Comparison of ENCODE assay signal across 23 cellular contexts in the genomic region with DNA sequence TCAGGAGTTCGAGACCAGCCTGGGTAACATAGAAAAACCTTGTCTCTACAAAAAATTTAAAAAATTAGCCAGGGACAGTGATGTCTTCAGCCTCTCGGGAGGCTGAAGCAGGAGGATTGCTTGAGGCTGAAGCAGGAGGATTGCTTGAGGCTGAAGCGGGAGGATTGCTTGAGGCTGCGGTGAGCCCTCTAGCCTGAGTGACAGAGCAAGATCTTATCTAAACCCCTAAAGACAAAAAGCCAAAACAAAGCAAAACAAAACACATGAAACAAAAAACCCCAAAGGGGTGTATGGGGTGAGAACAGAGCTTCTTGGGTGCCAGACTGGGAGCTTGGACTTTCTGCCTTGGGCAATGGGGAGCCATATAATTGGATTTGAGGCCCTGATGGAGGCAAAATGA. TPM values are rescaled to one million over a fixed set of nuclear protein-coding genes. Genes with fewer than 3 reads are reported as not detected.
A peak's percentile ranks its signal among the peaks of the same experiment; 100 is the strongest.
DNase-seq lines count a peak whose midpoint lies in the region; ATAC-seq and TF ChIP-seq lines count a peak whose summit lies in the region.
"Had no signal": no experiment of that assay in that cellular context is flagged by ENCODE, and none has a peak within 500 bp of the region (broad histone marks: within the 10 kb centered on the region; RNA-seq: fewer than 3 reads in every experiment).

No MANE protein-coding gene starts in this region.

- H3K9me3 Mint-ChIP-seq in activated T-helper 1 cell treated with anti-CD3 and anti-CD28 coated beads, Interleukin-12 subunit alpha, Interleukin-12 subunit beta, Interleukin-2, Interleukin-4 antibody, amounts not matched to agents 30 ng/mL and 10 ng/mL and 1 ng/mL, durations not matched to agents 14 hours and 24 hours and 36 hours, result no peaks in the 10 kb centered on the region
- H3K9me3 Mint-ChIP-seq in stimulated activated effector memory CD8-positive, alpha-beta T cell treated with anti-CD3 and anti-CD28 coated beads, Interleukin-12 subunit alpha, Interleukin-12 subunit beta, amount 100 ng/mL, for 72 hours, result no peaks in the 10 kb centered on the region
- no peaks in the 10 kb centered on the region for H3K9me3 Mint-ChIP-seq in endodermal cell
- H3K9me3 Mint-ChIP-seq: H9, T-cell had no signal

- intact Hi-C loops in activated T-helper 1 cell treated with anti-CD3 and anti-CD28 coated beads, Interleukin-12 subunit alpha, Interleukin-12 subunit beta, Interleukin-2, Interleukin-4 antibody, amounts not matched to agents 30 ng/mL and 10 ng/mL and 1 ng/mL, durations not matched to agents 14 hours and 24 hours and 36 hours (cut with micrococcal nuclease), result no loop called here

- no peaks in the 10 kb centered on the region for H3K36me3 Mint-ChIP-seq in activated T-helper 1 cell treated with anti-CD3 and anti-CD28 coated beads, Interleukin-12 subunit alpha, Interleukin-12 subunit beta, Interleukin-2, Interleukin-4 antibody, amounts not matched to agents 30 ng/mL and 10 ng/mL and 1 ng/mL, durations not matched to agents 14 hours and 24 hours and 36 hours (ENCODE audit: low read depth)
- H3K36me3 Mint-ChIP-seq in stimulated activated effector memory CD8-positive, alpha-beta T cell treated with anti-CD3 and anti-CD28 coated beads, Interleukin-12 subunit alpha, Interleukin-12 subunit beta, amount 100 ng/mL, for 72 hours, result no peaks in the 10 kb centered on the region
- H3K36me3 Mint-ChIP-seq in endodermal cell (ENCODE audit: low read depth), result no peaks in the 10 kb centered on the region
- H3K36me3 Mint-ChIP-seq: T-cell had no signal

- no peaks in the 10 kb centered on the region for H3K27me3 ChIP-seq in endodermal cell (ENCODE audit: control insufficient read depth, insufficient read depth, low read length, poor library complexity, severe bottlenecking)
- H3K27me3 ChIP-seq: testis had no signal

- DNase-seq in activated gamma-delta T cell treated with Interleukin-2 at 50 U/mL for 16 hours (peak; percentile 7), activated gamma-delta T cell (lab: John Stamatoyannopoulos, UW) (no peak), MV-4-11 (lab: John Stamatoyannopoulos, UW) (peak; percentile 72), iPS-NIHi11 (ENCODE audit: low spot score) (no peak), NCI-H1930 (lab: John Stamatoyannopoulos, UW) (no peak), endodermal cell (no peak)
- peak; percentile 3 for DNase-seq in activated T-helper 1 cell treated with anti-CD3 and anti-CD28 coated beads, Interleukin-12 subunit alpha, Interleukin-12 subunit beta, Interleukin-2, Interleukin-4 antibody, amounts not matched to agents 30 ng/mL and 10 ng/mL and 1 ng/mL, durations not matched to agents 14 hours and 24 hours and 36 hours (ENCODE audit: low spot score)
- no peak for DNase-seq in stimulated activated effector memory CD8-positive, alpha-beta T cell treated with anti-CD3 and anti-CD28 coated beads, Interleukin-12 subunit alpha, Interleukin-12 subunit beta, amount 100 ng/mL, for 72 hours (ENCODE audit: low spot score in 2 of 2)
- DNase-seq: ACHN; activated effector memory CD4-positive, alpha-beta T cell treated with anti-CD3 and anti-CD28 coated beads, Interleukin-2, amount 50 U/mL, for 16 hours; DMS 273 treated with DMSO at 0.1 percent for 48 hours; effector memory CD4-positive, alpha-beta T cell; H9; left ventricle myocardium inferior; mucosa of descending colon; NCI-H187 treated with DMSO at 0.1 percent for 48 hours; testis; WERI-Rb-1 had no signal

- WGBS in endodermal cell (ENCODE audit: insufficient coverage in 1 of 2, insufficient read length in 1 of 2), 2 experiments, result 98 to 100% methylated on average over 4 of the region's 4 CpGs

- H3K36me3 ChIP-seq in endodermal cell (ENCODE audit: control insufficient read depth, insufficient read depth, low read length), result no peaks in the 10 kb centered on the region
- H3K36me3 ChIP-seq: left ventricle myocardium inferior, WERI-Rb-1 had no signal

- TF ChIP-seq CTCF in endodermal cell (conservative IDR thresholded peaks at IDR 0.05), result no peak

- H3K4me1 Mint-ChIP-seq in activated T-helper 1 cell treated with anti-CD3 and anti-CD28 coated beads, Interleukin-12 subunit alpha, Interleukin-12 subunit beta, Interleukin-2, Interleukin-4 antibody, amounts not matched to agents 30 ng/mL and 10 ng/mL and 1 ng/mL, durations not matched to agents 14 hours and 24 hours and 36 hours (ENCODE audit: low read depth), result peaks cover 31% of the 10 kb centered on the region
- peaks cover 35% of the 10 kb centered on the region for H3K4me1 Mint-ChIP-seq in stimulated activated effector memory CD8-positive, alpha-beta T cell treated with anti-CD3 and anti-CD28 coated beads, Interleukin-12 subunit alpha, Interleukin-12 subunit beta, amount 100 ng/mL, for 72 hours
- H3K4me1 Mint-ChIP-seq in endodermal cell, result no peaks in the 10 kb centered on the region

- H3K27me3 Mint-ChIP-seq in activated T-helper 1 cell treated with anti-CD3 and anti-CD28 coated beads, Interleukin-12 subunit alpha, Interleukin-12 subunit beta, Interleukin-2, Interleukin-4 antibody, amounts not matched to agents 30 ng/mL and 10 ng/mL and 1 ng/mL, durations not matched to agents 14 hours and 24 hours and 36 hours (ENCODE audit: insufficient read depth), result no peaks in the 10 kb centered on the region
- no peaks in the 10 kb centered on the region for H3K27me3 Mint-ChIP-seq in endodermal cell (ENCODE audit: insufficient read depth)
- H3K27me3 Mint-ChIP-seq: T-cell had no signal

- H3K9ac ChIP-seq in endodermal cell (ENCODE audit: extremely low read depth, low read length, poor library complexity, severe bottlenecking), result no peak overlapping the region

- H3K4me1 ChIP-seq in endodermal cell (ENCODE audit: control insufficient read depth, insufficient read depth, low read length), result no peaks in the 10 kb centered on the region

- ATAC-seq in stimulated activated effector memory CD8-positive, alpha-beta T cell treated with anti-CD3 and anti-CD28 coated beads, Interleukin-12 subunit alpha, Interleukin-12 subunit beta, amount 100 ng/mL, for 72 hours, result no peak
- ATAC-seq: mucosa of descending colon, Right ventricle myocardium inferior had no signal

- H3K27ac Mint-ChIP-seq in activated T-helper 1 cell treated with anti-CD3 and anti-CD28 coated beads, Interleukin-12 subunit alpha, Interleukin-12 subunit beta, Interleukin-2, Interleukin-4 antibody, amounts not matched to agents 30 ng/mL and 10 ng/mL and 1 ng/mL, durations not matched to agents 14 hours and 24 hours and 36 hours, result peak overlapping the region; percentile 4
- peak overlapping the region; percentile 58 for H3K27ac Mint-ChIP-seq in stimulated activated effector memory CD8-positive, alpha-beta T cell treated with anti-CD3 and anti-CD28 coated beads, Interleukin-12 subunit alpha, Interleukin-12 subunit beta, amount 100 ng/mL, for 72 hours
- no peak overlapping the region for H3K27ac Mint-ChIP-seq in endodermal cell

- H3K4me3 Mint-ChIP-seq in activated T-helper 1 cell treated with anti-CD3 and anti-CD28 coated beads, Interleukin-12 subunit alpha, Interleukin-12 subunit beta, Interleukin-2, Interleukin-4 antibody, amounts not matched to agents 30 ng/mL and 10 ng/mL and 1 ng/mL, durations not matched to agents 14 hours and 24 hours and 36 hours, result peak overlapping the region; percentile 1
- no peak overlapping the region for H3K4me3 Mint-ChIP-seq in stimulated activated effector memory CD8-positive, alpha-beta T cell treated with anti-CD3 and anti-CD28 coated beads, Interleukin-12 subunit alpha, Interleukin-12 subunit beta, amount 100 ng/mL, for 72 hours
- H3K4me3 Mint-ChIP-seq in endodermal cell, result no peak overlapping the region
- H3K4me3 Mint-ChIP-seq: H9 had no signal

- H3K27ac ChIP-seq in endodermal cell (ENCODE audit: low read depth, low read length), result no peak overlapping the region
- H3K27ac ChIP-seq: left ventricle myocardium inferior, testis, WERI-Rb-1 had no signal

- H3K4me3 ChIP-seq in endodermal cell (ENCODE audit: low read length), result no peak overlapping the region
- H3K4me3 ChIP-seq: left ventricle myocardium inferior, mucosa of descending colon, testis had no signal

- no peaks in the 10 kb centered on the region for H3K9me3 ChIP-seq in endodermal cell (ENCODE audit: control insufficient read depth, low read length)
- H3K9me3 ChIP-seq: left ventricle myocardium inferior, mucosa of descending colon, testis had no signal

RNA-seq across cellular contexts. Expression of gene SPNS3, which starts 2.6 kb away (rescaled TPM):
- 1.1 and 1.7 TPM in 2 replicates for total RNA-seq in activated T-helper 1 cell treated with anti-CD3 and anti-CD28 coated beads, Interleukin-12 subunit alpha, Interleukin-12 subunit beta, Interleukin-2, Interleukin-4 antibody, amounts not matched to agents 30 ng/mL and 10 ng/mL and 1 ng/mL, durations not matched to agents 14 hours and 24 hours and 36 hours
- not detected for total RNA-seq in endodermal cell
- not detected for polyA plus RNA-seq in endodermal cell (2013, experiment 1 of 2)
- not detected for polyA plus RNA-seq in endodermal cell (2013, experiment 2 of 2)
- total RNA-seq: astrocyte, H9, MCF 10A, NCI-H460 had no signal

Comparison
In these comparisons a context has a peak if more than half of its experiments do, and no peak if none do; other contexts are left out.
1. DNase-seq: peak in activated gamma-delta T cell treated with Interleukin-2 at 50 U/mL for 16 hours (single experiment), MV-4-11 (single experiment) and activated T-helper 1 cell treated with anti-CD3 and anti-CD28 coated beads, Interleukin-12 subunit alpha, Interleukin-12 subunit beta, Interleukin-2, Interleukin-4 antibody, amounts not matched to agents 30 ng/mL and 10 ng/mL and 1 ng/mL, durations not matched to agents 14 hours and 24 hours and 36 hours (single experiment); none in activated gamma-delta T cell (single experiment), stimulated activated effector memory CD8-positive, alpha-beta T cell treated with anti-CD3 and anti-CD28 coated beads, Interleukin-12 subunit alpha, Interleukin-12 subunit beta, amount 100 ng/mL, for 72 hours (0 of 2), iPS-NIHi11 (single experiment), NCI-H1930 (0 of 2) and endodermal cell (single experiment).